In the genomic region with DNA sequence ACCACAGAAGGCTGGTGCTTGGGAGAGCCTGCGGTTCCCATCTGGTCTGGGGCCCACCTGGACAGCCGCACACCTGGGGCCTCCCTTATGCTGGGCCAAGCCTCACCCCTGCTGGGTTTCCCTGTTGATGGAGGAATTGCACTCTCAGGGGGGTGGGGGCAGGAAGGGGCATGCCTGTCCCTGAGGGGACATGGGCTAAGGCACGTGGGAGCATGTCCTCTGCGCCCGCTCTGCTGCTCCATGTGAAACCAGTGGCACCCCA, we compare ENCODE assay signal across 1 cellular context.
TF ChIP-seq lines count a peak whose summit lies in the region.

No MANE protein-coding gene starts in this region.

TF ChIP-seq in H1, 55 proteins besides CTCF, POLR2A, EP300 and RAD21 (continued from another document):
- TF ChIP-seq CEBPB (IDR thresholded peaks at IDR 0.05; ENCODE audit: low read depth, low read length) (no peak), POLR2AphosphoS5 (IDR thresholded peaks at IDR 0.05; ENCODE audit: low read depth, low read length) (no peak), CHD2 (IDR thresholded peaks at IDR 0.05; ENCODE audit: low read length) (no peak), TAF1 (IDR thresholded peaks at IDR 0.05; ENCODE audit: low read depth, low read length) (no peak)
TF ChIP-seq in H1: peak in this region for 0.
